Comparison of ENCODE assay signal across 18 cellular contexts in genomic region chr1:2493218-2493617, GRCh38. TPM values are rescaled to one million over a fixed set of nuclear protein-coding genes. Genes with fewer than 3 reads are reported as not detected.
A peak's percentile ranks its signal among the peaks of the same experiment; 100 is the strongest.
DNase-seq lines count a peak whose midpoint lies in the region; ATAC-seq and TF ChIP-seq lines count a peak whose summit lies in the region.
"Had no signal": no experiment of that assay in that cellular context is flagged by ENCODE, and none has a peak within 500 bp of the region (broad histone marks: within the 10 kb centered on the region; RNA-seq: fewer than 3 reads in every experiment).

No MANE protein-coding gene starts in this region.

- H3K4me3 Mint-ChIP-seq in CD8-positive, alpha-beta T cell, result peak overlapping the region; percentile 55
- H3K4me3 Mint-ChIP-seq in activated CD4-positive, alpha-beta T cell treated with anti-CD3 and anti-CD28 coated beads, Interleukin-2, amount 10 ng/mL, durations not matched to agents 24 days and 14 days, result no peak overlapping the region
- H3K4me3 Mint-ChIP-seq: HFFc6 had no signal

- CTCF ChIA-PET in CD8-positive, alpha-beta T cell (lab: Charles Lee), result interaction anchor here (1.2 to 1.4 kb wide), 3 partner anchors 15 to 54 kb away, joined by 3 to 5 read pairs (median 4); no protein-coding TSS in a partner anchor
- CTCF ChIA-PET in PC-3 (lab: Charles Lee), result interaction anchor here (0.8 kb wide), 1 partner anchor 79 kb away, joined by 4 read pairs; no protein-coding TSS in a partner anchor

- peak overlapping the region; percentile 72 for H3K4me2 ChIP-seq in PC-3 (ENCODE audit: low read length)
- H3K4me2 ChIP-seq in neuronal stem cell (ENCODE audit: insufficient read depth, low read length, poor library complexity, severe bottlenecking), result no peak overlapping the region
- H3K4me2 ChIP-seq: KMS-11 had no signal

- peaks cover 52% of the 10 kb centered on the region for H3K4me1 ChIP-seq in CD8-positive, alpha-beta T cell (ENCODE audit: insufficient read depth, low read length)
- H3K4me1 ChIP-seq in PC-3 (ENCODE audit: insufficient read depth, low read length) (peaks cover 20% of the 10 kb centered on the region), neuronal stem cell (ENCODE audit: control insufficient read depth in 2 of 2, insufficient read depth in 1 of 2, low read depth in 1 of 2, low read length in 2 of 2) (no peaks in the 10 kb centered on the region)

- H3K79me1 ChIP-seq in neuronal stem cell (ENCODE audit: low read depth, low read length), result peaks cover 1% of the 10 kb centered on the region

- peak overlapping the region; percentile 80 for H3K18ac ChIP-seq in neuronal stem cell (ENCODE audit: low read length)

- no CpG with 5 or more reads among the region's 19 CpGs for WGBS in neuronal stem cell (ENCODE audit: extremely low coverage in 2 of 2, insufficient read length in 2 of 2, insufficient replicate concordance in 1 of 2), 2 donors

- H2BK5ac ChIP-seq in neuronal stem cell (ENCODE audit: low read length), result peak overlapping the region; percentile 66

- in situ Hi-C loops in GM13976 (cut with MboI; ENCODE audit: low sequenced_read_pairs, unreplicated experiment), result no loop called here

- H3K9ac ChIP-seq in PC-3 (ENCODE audit: low read length) (peak overlapping the region; percentile 0; the same call in 1 of the 2 replicates), neuronal stem cell (ENCODE audit: low read depth, low read length, poor library complexity) (peak overlapping the region; percentile 60)
- H3K9ac ChIP-seq: KMS-11 had no signal

- H3K27ac ChIP-seq in CD8-positive, alpha-beta T cell (ENCODE audit: low read depth, low read length), result no peak overlapping the region
- H3K27ac ChIP-seq in PC-3 (ENCODE audit: low read length) (no peak overlapping the region), neuronal stem cell (replicated peaks; ENCODE audit: low read length) (no peak overlapping the region)
- H3K27ac ChIP-seq: KMS-11, PC-9, SJSA1 had no signal

- DNase-seq in CD8-positive, alpha-beta T cell, result no peak
- DNase-seq in PC-3, result peak; percentile 32
- DNase-seq in cerebellar cortex (ENCODE audit: low spot score), result peak; percentile 46
- no peak for DNase-seq in neuronal stem cell (ENCODE audit: low spot score)
- DNase-seq in GM13976 (ENCODE audit: low spot score), result no peak
- DNase-seq in activated CD4-positive, alpha-beta T cell treated with anti-CD3 and anti-CD28 coated beads, Interleukin-2, amount 10 ng/mL, durations not matched to agents 24 days and 14 days, result no peak
- DNase-seq: ACHN, COR-L47, HFFc6, MV-4-11, NCI-H1417, NCI-H187, NCI-H2227 treated with DMSO at 0.1 percent for 48 hours, NCI-H524 treated with DMSO at 0.1 percent for 48 hours, PC-9 had no signal

- H3K27ac Mint-ChIP-seq in CD8-positive, alpha-beta T cell, result peak overlapping the region; percentile 62
- H3K27ac Mint-ChIP-seq in activated CD4-positive, alpha-beta T cell treated with anti-CD3 and anti-CD28 coated beads, Interleukin-2, amount 10 ng/mL, durations not matched to agents 24 days and 14 days, result no peak overlapping the region
- H3K27ac Mint-ChIP-seq: HFFc6 had no signal

- peak overlapping the region; percentile 70 for H2AK5ac ChIP-seq in neuronal stem cell (ENCODE audit: low read depth, low read length)

- H4K91ac ChIP-seq in neuronal stem cell (ENCODE audit: low read depth, low read length, poor library complexity), result no peak overlapping the region

- H3K9me3 Mint-ChIP-seq in CD8-positive, alpha-beta T cell, result peaks cover 5% of the 10 kb centered on the region
- no peaks in the 10 kb centered on the region for H3K9me3 Mint-ChIP-seq in activated CD4-positive, alpha-beta T cell treated with anti-CD3 and anti-CD28 coated beads, Interleukin-2, amount 10 ng/mL, durations not matched to agents 24 days and 14 days

- intact Hi-C loops in CD8-positive, alpha-beta T cell (cut with DNase I, micrococcal nuclease), result no loop called here
- intact Hi-C loops in PC-3 (cut with micrococcal nuclease), result no loop called here
- intact Hi-C loops in activated CD4-positive, alpha-beta T cell treated with anti-CD3 and anti-CD28 coated beads, Interleukin-2, amount 10 ng/mL, durations not matched to agents 24 days and 14 days (cut with micrococcal nuclease), result no loop called here

- no peaks in the 10 kb centered on the region for H3K36me3 ChIP-seq in CD8-positive, alpha-beta T cell (ENCODE audit: insufficient read depth, low read length)
- H3K36me3 ChIP-seq in PC-3 (ENCODE audit: low read depth, low read length) (no peaks in the 10 kb centered on the region), neuronal stem cell (replicated peaks in 1 of 2; ENCODE audit: control insufficient read depth in 2 of 2, insufficient read depth in 2 of 2, low read length in 2 of 2) (no peaks in the 10 kb centered on the region)
- H3K36me3 ChIP-seq: SJSA1 had no signal

- BruUV-seq in PC-3 (replicated peaks; lab: Mats Ljungman, UMichigan), result no TSS peak

- no peaks in the 10 kb centered on the region for H3K9me2 ChIP-seq in PC-3 (replicated peaks; ENCODE audit: low read length)

- H2BK120ac ChIP-seq in neuronal stem cell (ENCODE audit: low read depth, low read length), result no peak overlapping the region

- peaks cover 33% of the 10 kb centered on the region for H3K4me1 Mint-ChIP-seq in CD8-positive, alpha-beta T cell (ENCODE audit: low read depth)
- H3K4me1 Mint-ChIP-seq in activated CD4-positive, alpha-beta T cell treated with anti-CD3 and anti-CD28 coated beads, Interleukin-2, amount 10 ng/mL, durations not matched to agents 24 days and 14 days, result peaks cover 2% of the 10 kb centered on the region

- peak overlapping the region; percentile 35 for H3K4me3 ChIP-seq in CD8-positive, alpha-beta T cell (ENCODE audit: low read depth, low read length)
- H3K4me3 ChIP-seq in PC-3 (ENCODE audit: low read length) (no peak overlapping the region), neuronal stem cell (ENCODE audit: low read length in 2 of 2) (no peak overlapping the region)
- H3K4me3 ChIP-seq: PC-9, SJSA1 had no signal

- H3K27me3 Mint-ChIP-seq in CD8-positive, alpha-beta T cell (ENCODE audit: low read depth), result no peaks in the 10 kb centered on the region
- no peaks in the 10 kb centered on the region for H3K27me3 Mint-ChIP-seq in activated CD4-positive, alpha-beta T cell treated with anti-CD3 and anti-CD28 coated beads, Interleukin-2, amount 10 ng/mL, durations not matched to agents 24 days and 14 days

- H3K14ac ChIP-seq in neuronal stem cell (ENCODE audit: low read length), result peak overlapping the region; percentile 56

- H3K36me3 Mint-ChIP-seq in CD8-positive, alpha-beta T cell, result peaks cover 12% of the 10 kb centered on the region
- peaks cover 8% of the 10 kb centered on the region for H3K36me3 Mint-ChIP-seq in activated CD4-positive, alpha-beta T cell treated with anti-CD3 and anti-CD28 coated beads, Interleukin-2, amount 10 ng/mL, durations not matched to agents 24 days and 14 days (ENCODE audit: low read depth)

- H3K23ac ChIP-seq in neuronal stem cell (ENCODE audit: low read depth, low read length, poor library complexity), result no peak overlapping the region

- no peaks in the 10 kb centered on the region for H3K27me3 ChIP-seq in CD8-positive, alpha-beta T cell (ENCODE audit: insufficient read depth, low read length)
- H3K27me3 ChIP-seq in PC-3 (ENCODE audit: low read length) (no peaks in the 10 kb centered on the region), neuronal stem cell (ENCODE audit: control insufficient read depth in 3 of 3, insufficient read depth in 3 of 3, low read depth in 1 of 3, low read length in 3 of 3) (peaks cover 0 to 85% (median 0%) of the 10 kb centered on the region in 3 experiments)
- H3K27me3 ChIP-seq: SJSA1 had no signal

- peak overlapping the region; percentile 58 for H2BK12ac ChIP-seq in neuronal stem cell (ENCODE audit: low read length)

- no peak for TF ChIP-seq CTCF in CD8-positive, alpha-beta T cell (IDR thresholded peaks at IDR 0.05)
- TF ChIP-seq CTCF in PC-3 (conservative IDR thresholded peaks at IDR 0.05; ENCODE audit: low read depth, low read length) (no peak), GM13976 (IDR thresholded peaks at IDR 0.05; ENCODE audit: borderline replicate concordance, control extremely low read depth, extremely low read depth, insufficient read depth, missing control alignments) (no peak)

- no peaks in the 10 kb centered on the region for H4K20me1 ChIP-seq in PC-3 (ENCODE audit: low read length)

- H2AFZ ChIP-seq in PC-3 (ENCODE audit: low read length) (no peak overlapping the region), neuronal stem cell (ENCODE audit: low read length) (no peak overlapping the region)
- H2AFZ ChIP-seq: PC-9 had no signal

- POLR2A ChIA-PET in CD8-positive, alpha-beta T cell (lab: Charles Lee), result interaction anchor here (1.2 to 2.2 kb wide), 4 partner anchors 31 to 92 kb away, joined by 3 to 14 read pairs (median 6); partner anchors contain the start of genes PANK4 and PRXL2B
- POLR2A ChIA-PET in PC-3 (lab: Charles Lee; ENCODE audit: unreplicated experiment), result interaction anchor here (0.6 kb wide), 1 partner anchor 34 kb away, joined by 5 read pairs; no protein-coding TSS in a partner anchor

- no peak overlapping the region for H4K8ac ChIP-seq in neuronal stem cell (ENCODE audit: low read depth, low read length)

- no peaks in the 10 kb centered on the region for H3F3A ChIP-seq in PC-3 (ENCODE audit: low read length, unreplicated experiment)

- H2BK15ac ChIP-seq in neuronal stem cell (ENCODE audit: low read length), result peak overlapping the region; percentile 85

- peaks cover 3% of the 10 kb centered on the region for H3K9me3 ChIP-seq in CD8-positive, alpha-beta T cell (ENCODE audit: low read length)
- H3K9me3 ChIP-seq in PC-3 (ENCODE audit: low read length) (no peaks in the 10 kb centered on the region), neuronal stem cell (replicated peaks in 1 of 2; ENCODE audit: control insufficient read depth in 2 of 2, insufficient read depth in 1 of 2, low read depth in 1 of 2, low read length in 2 of 2) (peaks cover 3 to 9% of the 10 kb centered on the region in 2 donors)

- H3K79me2 ChIP-seq in PC-3 (ENCODE audit: low read length), result no peaks in the 10 kb centered on the region

- ATAC-seq in CD8-positive, alpha-beta T cell, result no peak
- ATAC-seq in PC-3 (no peak; the same call in 1 of the 2 replicates), HG03432 (IDR thresholded peaks at IDR 0.05; ENCODE audit: unreplicated experiment) (no peak)

- no peak overlapping the region for H3K4ac ChIP-seq in neuronal stem cell (ENCODE audit: low read length)

RNA-seq across cellular contexts. Expression of gene PLCH2, which starts 17.1 kb away (rescaled TPM):
- total RNA-seq in CD8-positive, alpha-beta T cell, result 10 to 100 TPM; 17.9 to 19.1 TPM
- 5.9 and 7.2 TPM in 2 replicates for total RNA-seq in PC-3 (2014; rRNA removed)
- polyA plus RNA-seq in neuronal stem cell (2013, experiment 1 of 2), result 4.2 TPM
- polyA plus RNA-seq in neuronal stem cell (2013, experiment 2 of 2), result 4.0 TPM
- total RNA-seq in activated CD4-positive, alpha-beta T cell treated with anti-CD3 and anti-CD28 coated beads, Interleukin-2, amount 10 ng/mL, durations not matched to agents 24 days and 14 days, result 2.2 and 2.8 TPM in 2 replicates

RNA-seq across cellular contexts. Expression of gene PANK4, which starts 33.2 kb away (rescaled TPM):
- total RNA-seq in CD8-positive, alpha-beta T cell, result 10 to 100 TPM; 44.1 to 44.8 TPM
- 69.4 and 86.9 TPM in 2 replicates for total RNA-seq in PC-3 (2014; rRNA removed)
- 23.5 TPM for polyA plus RNA-seq in neuronal stem cell (2013, experiment 1 of 2)
- 22.7 TPM for polyA plus RNA-seq in neuronal stem cell (2013, experiment 2 of 2)
- 55.2 and 56.7 TPM in 2 replicates for total RNA-seq in activated CD4-positive, alpha-beta T cell treated with anti-CD3 and anti-CD28 coated beads, Interleukin-2, amount 10 ng/mL, durations not matched to agents 24 days and 14 days

RNA-seq across cellular contexts. Expression of gene HES5, which starts 36.8 kb away (rescaled TPM):
- not detected for total RNA-seq in CD8-positive, alpha-beta T cell
- total RNA-seq in PC-3 (2014; rRNA removed), result 0.84 and 1.8 TPM in 2 replicates
- 208 TPM for polyA plus RNA-seq in neuronal stem cell (2013, experiment 1 of 2)
- polyA plus RNA-seq in neuronal stem cell (2013, experiment 2 of 2), result 209 TPM
- total RNA-seq in activated CD4-positive, alpha-beta T cell treated with anti-CD3 and anti-CD28 coated beads, Interleukin-2, amount 10 ng/mL, durations not matched to agents 24 days and 14 days, result not detected in 2 replicates
- total RNA-seq: PC-9, SJSA1 had no signal

Comparison
In these comparisons a context has a peak if more than half of its experiments do, and no peak if none do; other contexts are left out.
1. DNase-seq: peak in PC-3 (single experiment) and cerebellar cortex (single experiment); none in CD8-positive, alpha-beta T cell (0 of 7), neuronal stem cell (single experiment), GM13976 (single experiment) and activated CD4-positive, alpha-beta T cell treated with anti-CD3 and anti-CD28 coated beads, Interleukin-2, amount 10 ng/mL, durations not matched to agents 24 days and 14 days (single experiment).